7 cellular contexts compared by ENCODE assay signal in genomic region chr12:89697728-89698127, GRCh38. TPM values are rescaled to one million over a fixed set of nuclear protein-coding genes. Genes with fewer than 3 reads are reported as not detected.
DNase-seq lines count a peak whose midpoint lies in the region; ATAC-seq, FAIRE-seq and TF ChIP-seq lines count a peak whose summit lies in the region.
"Not testable (repeated sequence)": the region's sequence is repeated elsewhere in the genome, so short reads cannot be mapped to it uniquely, and the experiment has no call there.

No MANE protein-coding gene starts in this region.

- TF ChIP-seq EP300 in GM12878 (IDR thresholded peaks at IDR 0.05; ENCODE audit: borderline replicate concordance in 1 of 2, control insufficient read depth in 1 of 2, low read depth in 2 of 2, low read length in 2 of 2); HepG2 (IDR thresholded peaks at IDR 0.05; ENCODE audit: low read depth in 2 of 2, low read length in 2 of 2); HepG2 (CRISPR knock-in tag; IDR thresholded peaks at IDR 0.05; ENCODE audit: borderline replicate concordance): not testable (repeated sequence)

- H3K4me1 Mint-ChIP-seq in CD4-positive, alpha-beta memory T cell: peaks cover 68 to 95% (median 85%) of the 10 kb centered on the region in 4 donors
- H3K4me1 Mint-ChIP-seq in T-helper 17 cell: peaks cover 60% of the 10 kb centered on the region
- H3K4me1 Mint-ChIP-seq in dendritic cell treated with granulocyte-macrophage colony-stimulating factor and Interleukin-4, amounts not matched to agents 40 ng/mL and 50 ng/mL, for 4 days (ENCODE audit: low read depth): peaks cover 81% of the 10 kb centered on the region

- H3K27ac ChIP-seq in CD4-positive, alpha-beta memory T cell (ENCODE audit: low read depth, low read length); HEK293 (ENCODE audit: extremely low read depth, low read depth, low read length); GM12878 (ENCODE audit: control insufficient read depth, insufficient read depth); HepG2 (ENCODE audit: extremely low read length, insufficient read depth, low read length); trophoblast cell (ENCODE audit: low read depth, low read length): not testable (repeated sequence)

- H4K91ac ChIP-seq in trophoblast cell (ENCODE audit: low read depth, low read length): not testable (repeated sequence)

- not testable (repeated sequence) for H3K27me3 ChIP-seq in CD4-positive, alpha-beta memory T cell (ENCODE audit: insufficient read depth, low read length); GM12878 (replicated peaks in 1 of 2; ENCODE audit: control insufficient read depth in 2 of 2, insufficient read depth in 2 of 2, low read length in 1 of 2); HepG2 (ENCODE audit: control insufficient read depth in 1 of 2, insufficient read depth in 2 of 2, low read length in 2 of 2); trophoblast cell (ENCODE audit: insufficient read depth, low read length)

- peak overlapping the region in 7 of 8 donors; percentile 5 to 40 (median 24) for H3K4me3 Mint-ChIP-seq in CD4-positive, alpha-beta memory T cell
- peak overlapping the region; percentile 65 for H3K4me3 Mint-ChIP-seq in T-helper 17 cell
- not testable (repeated sequence) for H3K4me3 Mint-ChIP-seq in dendritic cell treated with granulocyte-macrophage colony-stimulating factor and Interleukin-4, amounts not matched to agents 40 ng/mL and 50 ng/mL, for 4 days

- not testable (repeated sequence) for H4K12ac ChIP-seq in trophoblast cell (ENCODE audit: low read depth, low read length)

- peak overlapping the region; percentile 34 for H3K4ac ChIP-seq in trophoblast cell (ENCODE audit: low read depth, low read length)

- RAD21 ChIA-PET in GM12878 (lab: Charles Lee; ENCODE audit: unreplicated experiment): interaction anchor here (0.5 to 5.0 kb wide), 6 partner anchors 10 to 154 kb away, joined by 3 to 41 read pairs (median 4); partner anchors contain the start of gene ATP2B1

- H3K27me3 Mint-ChIP-seq in CD4-positive, alpha-beta memory T cell; T-helper 17 cell; dendritic cell treated with granulocyte-macrophage colony-stimulating factor and Interleukin-4, amounts not matched to agents 40 ng/mL and 50 ng/mL, for 4 days: not testable (repeated sequence)

- not testable (repeated sequence) for H2BK5ac ChIP-seq in trophoblast cell (ENCODE audit: low read depth, low read length, poor library complexity)

- not testable (repeated sequence) for H3K36me3 Mint-ChIP-seq in CD4-positive, alpha-beta memory T cell; T-helper 17 cell (ENCODE audit: low read depth)
- peaks cover 44% of the 10 kb centered on the region for H3K36me3 Mint-ChIP-seq in dendritic cell treated with granulocyte-macrophage colony-stimulating factor and Interleukin-4, amounts not matched to agents 40 ng/mL and 50 ng/mL, for 4 days (ENCODE audit: low read depth)

- CTCF ChIA-PET in CD4-positive, alpha-beta memory T cell (lab: Charles Lee; ENCODE audit: partially characterized antibody): interaction anchor here (0.7 kb wide), 1 partner anchor 184 kb away, joined by 3 read pairs; no protein-coding TSS in a partner anchor
- CTCF ChIA-PET in HEK293 (lab: Yijun Ruan, JAX); HepG2 (lab: Yijun Ruan, JAX; ENCODE audit: low intra/inter-chr PET ratio, low total read pairs): not testable (repeated sequence)
- CTCF ChIA-PET in GM12878 (lab: Yijun Ruan, JAX): interaction anchor here (3.5 kb wide), 1 partner anchor 8 kb away, joined by 18 read pairs; no protein-coding TSS in a partner anchor

- H4K8ac ChIP-seq in trophoblast cell (ENCODE audit: low read depth, low read length): not testable (repeated sequence)

- H3K4me1 ChIP-seq in CD4-positive, alpha-beta memory T cell (ENCODE audit: insufficient read depth, low read length): peaks cover 96% of the 10 kb centered on the region
- peaks cover 31% of the 10 kb centered on the region for H3K4me1 ChIP-seq in HEK293 (ENCODE audit: control insufficient read depth, insufficient read depth, low read length)
- not testable (repeated sequence) for H3K4me1 ChIP-seq in GM12878 (ENCODE audit: control insufficient read depth, insufficient read depth, low read length); trophoblast cell (ENCODE audit: control insufficient read depth in 1 of 2, insufficient read depth in 2 of 2, low read length in 2 of 2)
- peaks cover 46% of the 10 kb centered on the region for H3K4me1 ChIP-seq in HepG2 (ENCODE audit: insufficient read depth, low read length)

- not testable (repeated sequence) for H3K4me2 ChIP-seq in GM12878 (ENCODE audit: control insufficient read depth, insufficient read depth); HepG2 (ENCODE audit: low read depth, low read length); trophoblast cell (ENCODE audit: low read length)

- POLR2A ChIA-PET in CD4-positive, alpha-beta memory T cell (lab: Charles Lee; ENCODE audit: partially characterized antibody): interaction anchor here (3.0 kb wide), 1 partner anchor 11 kb away, joined by 18 read pairs; the partner anchor contains the start of gene ATP2B1
- POLR2A ChIA-PET in HEK293 (lab: Yijun Ruan, JAX); HepG2 (lab: Yijun Ruan, JAX): not testable (repeated sequence)
- POLR2A ChIA-PET in GM12878 (lab: Charles Lee): interaction anchor here (0.7 to 2.3 kb wide), 2 partner anchors 11 to 24 kb away, joined by 5 to 10 read pairs; partner anchors contain the start of gene ATP2B1

- H2AFZ ChIP-seq in GM12878 (ENCODE audit: control insufficient read depth, low read depth, low read length); HepG2 (ENCODE audit: low read length); trophoblast cell (ENCODE audit: insufficient read depth, low read length, poor library complexity): not testable (repeated sequence)

- peaks cover 100% of the 10 kb centered on the region for H3K79me2 ChIP-seq in GM12878 (ENCODE audit: control insufficient read depth, insufficient read depth, low read length)
- H3K79me2 ChIP-seq in HepG2 (ENCODE audit: insufficient read depth, low read length): peaks cover 98% of the 10 kb centered on the region
- H3K79me2 ChIP-seq in trophoblast cell (ENCODE audit: control insufficient read depth, insufficient read depth, low read length, poor library complexity): peaks cover 11% of the 10 kb centered on the region

- intact Hi-C loops in CD4-positive, alpha-beta memory T cell (cut with micrococcal nuclease); GM12878 (cut with micrococcal nuclease; ENCODE audit: unreplicated experiment); dendritic cell treated with granulocyte-macrophage colony-stimulating factor and Interleukin-4, amounts not matched to agents 40 ng/mL and 50 ng/mL, for 4 days (cut with micrococcal nuclease); HepG2 (cut with micrococcal nuclease; ENCODE audit: unreplicated experiment): not testable (repeated sequence)

- in situ Hi-C loops in GM12878 (cut with MboI); HepG2 (cut with HindIII; ENCODE audit: extremely low pct_ligation_motif_present, low pct_unique_long_range_greater_than_20kb): not testable (repeated sequence)

- H2BK120ac ChIP-seq in trophoblast cell (ENCODE audit: insufficient read depth, low read length, poor library complexity): not testable (repeated sequence)

- not testable (repeated sequence) for H3K23ac ChIP-seq in trophoblast cell (ENCODE audit: low read length)

- FAIRE-seq in GM12878 (lab: Jason Lieb, UNC); HepG2 (lab: Jason Lieb, UNC): not testable (repeated sequence)

- H3K27ac Mint-ChIP-seq in CD4-positive, alpha-beta memory T cell: peak overlapping the region in 3 of 7 donors; percentile 52 to 76 (median 69)
- H3K27ac Mint-ChIP-seq in T-helper 17 cell: peak overlapping the region; percentile 89
- H3K27ac Mint-ChIP-seq in dendritic cell treated with granulocyte-macrophage colony-stimulating factor and Interleukin-4, amounts not matched to agents 40 ng/mL and 50 ng/mL, for 4 days: peak overlapping the region; percentile 62

- BruUV-seq in GM12878 (replicated peaks; lab: Mats Ljungman, UMichigan); HepG2 (replicated peaks; lab: Mats Ljungman, UMichigan): not testable (repeated sequence)

- 0 out of 2 replicates have a peak, but pooled peaks have one; percentile 36 for TF ChIP-seq CTCF in HEK293 (tag by site-specific recombination; IDR thresholded peaks at IDR 0.05)
- TF ChIP-seq CTCF in GM12878 (IDR thresholded peaks at IDR 0.05 in 2 of 3, conservative IDR thresholded peaks at IDR 0.05 in 1 of 3; ENCODE audit: control insufficient read depth in 2 of 3, extremely low read depth in 1 of 3, insufficient read depth in 1 of 3, low read depth in 3 of 3, low read length in 3 of 3); HepG2 (CRISPR knock-in tag; IDR thresholded peaks at IDR 0.05): not testable (repeated sequence)

- H3K14ac ChIP-seq in trophoblast cell (ENCODE audit: low read length): not testable (repeated sequence)

- not testable (repeated sequence) for ATAC-seq in T-helper 17 cell, GM12878
- ATAC-seq in HepG2: peak; percentile 31; the same call in 1 of the 3 replicates

- H3K9me3 Mint-ChIP-seq in CD4-positive, alpha-beta memory T cell; dendritic cell treated with granulocyte-macrophage colony-stimulating factor and Interleukin-4, amounts not matched to agents 40 ng/mL and 50 ng/mL, for 4 days: not testable (repeated sequence)

- WGBS in GM12878 (ENCODE audit: insufficient coverage, insufficient replicate concordance, low lambda C conversion rate, missing lambda C conversion rate): 85% methylated on average over 10 of the region's 10 CpGs
- 98% methylated on average over 10 of the region's 10 CpGs for WGBS in HepG2 (ENCODE audit: low lambda C conversion rate)
- no CpG with 5 or more reads among the region's 10 CpGs for WGBS in trophoblast cell (ENCODE audit: extremely low coverage, insufficient coverage, insufficient read length)

- H4K20me1 ChIP-seq in GM12878 (ENCODE audit: control insufficient read depth, insufficient read depth); HepG2 (ENCODE audit: insufficient read depth, low read length): not testable (repeated sequence)

- H2BK12ac ChIP-seq in trophoblast cell (ENCODE audit: low read length): not testable (repeated sequence)

- not testable (repeated sequence) for H3K18ac ChIP-seq in trophoblast cell (ENCODE audit: low read length)

- TF ChIP-seq POLR2A in GM12878 (IDR thresholded peaks at IDR 0.05; ENCODE audit: low read depth, low read length); HepG2 (IDR thresholded peaks at IDR 0.05; ENCODE audit: insufficient read depth in 1 of 2, low read depth in 2 of 2, low read length in 2 of 2): not testable (repeated sequence)

- H3K36me3 ChIP-seq in CD4-positive, alpha-beta memory T cell (ENCODE audit: insufficient read depth, low read length); HEK293 (ENCODE audit: control insufficient read depth in 2 of 2, insufficient read depth in 1 of 2, low read length in 2 of 2); GM12878 (ENCODE audit: control insufficient read depth in 2 of 2, insufficient read depth in 2 of 2, low read length in 1 of 2); HepG2 (replicated peaks in 1 of 2; ENCODE audit: control insufficient read depth in 1 of 2, insufficient read depth in 2 of 2, low read length in 2 of 2); trophoblast cell (ENCODE audit: control insufficient read depth in 1 of 2, insufficient read depth in 2 of 2, low read length in 2 of 2): not testable (repeated sequence)

- SMC1A ChIA-PET in GM12878 (lab: Charles Lee; ENCODE audit: uncharacterized antibody, unreplicated experiment): not testable (repeated sequence)

- H2AK5ac ChIP-seq in trophoblast cell (ENCODE audit: low read length): not testable (repeated sequence)

- not testable (repeated sequence) for H3K9ac ChIP-seq in GM12878 (ENCODE audit: control insufficient read depth, insufficient read depth, low read length); HepG2 (ENCODE audit: insufficient read depth, low read depth, low read length); trophoblast cell (ENCODE audit: low read length)

- DNase-seq in CD4-positive, alpha-beta memory T cell; T-helper 17 cell; GM12878 (ENCODE audit: low read depth, low spot score); HepG2 (ENCODE audit: low spot score): not testable (repeated sequence)
- peak in 1 of 2 donors; percentile 32 for DNase-seq in trophoblast cell

- not testable (repeated sequence) for H3K9me3 ChIP-seq in CD4-positive, alpha-beta memory T cell (ENCODE audit: control insufficient read depth in 1 of 2, low read length in 2 of 2); HEK293 (ENCODE audit: control insufficient read depth, insufficient read depth, low read depth, low read length); T-helper 17 cell (ENCODE audit: control insufficient read depth, low read length, poor library complexity, severe bottlenecking); GM12878 (replicated peaks; ENCODE audit: control insufficient read depth, insufficient read depth, low read length); HepG2 (ENCODE audit: low read length); trophoblast cell (ENCODE audit: insufficient read depth, low read depth, low read length)

- H3K4me3 ChIP-seq in CD4-positive, alpha-beta memory T cell (ENCODE audit: low read length in 2 of 2); HEK293 (ENCODE audit: low read depth, low read length); GM12878; HepG2 (replicated peaks in 1 of 3; ENCODE audit: insufficient read depth in 1 of 3, low read depth in 2 of 3, low read length in 3 of 3); trophoblast cell (ENCODE audit: low read depth, low read length): not testable (repeated sequence)

- not testable (repeated sequence) for TF ChIP-seq RAD21 in GM12878 (IDR thresholded peaks at IDR 0.05; ENCODE audit: insufficient read depth, low read depth, low read length); HepG2 (CRISPR knock-in tag; IDR thresholded peaks at IDR 0.05)

- not testable (repeated sequence) for H3K79me1 ChIP-seq in trophoblast cell (ENCODE audit: low read length)

RNA-seq across cellular contexts. Expression of gene ATP2B1, which starts 10.9 kb away (rescaled TPM):
- total RNA-seq in CD4-positive, alpha-beta memory T cell: 10 to 100 TPM; 84.2 to 86.0 TPM
- polyA plus RNA-seq in CD4-positive, alpha-beta memory T cell: 10 to 100 TPM; 57.3 to 61.0 TPM
- total RNA-seq in T-helper 17 cell (100 to 1,000 TPM; 123 to 158 TPM), GM12878 (2014; rRNA removed) (46.0 and 56.0 TPM in 2 replicates), GM12878 (2014; rRNA removed; fragmentation: Illumina TruSeq; extraction: Trizol) (67.8 TPM in 2 replicates), GM12878 (2021) (51.1 and 54.9 TPM in 2 replicates), HepG2 (2016; rRNA removed; fragmentation: Illumina TruSeq; extraction: Trizol) (46.5 and 60.2 TPM in 2 replicates)
- total RNA-seq in GM12878 (2013; cell fraction: nucleolus; rRNA removed): 216 and 232 TPM in 2 replicates
- polyA plus RNA-seq in GM12878 (2011; ENCODE audit: low read depth): 9.9 TPM
- polyA plus RNA-seq in GM12878 (2011; rRNA removed) (27.1 and 39.4 TPM in 2 replicates), GM12878 (2014; fragmentation: Illumina TruSeq; extraction: Trizol) (51.0 and 74.4 TPM in 2 replicates), GM12878 (2014; fragmentation: Nextera tagmentation; extraction: Ambion mirVana) (10 to 100 TPM; 15.9 to 18.6 TPM), GM12878 (2014; rRNA removed) (22.9 and 29.1 TPM in 2 replicates), GM12878 (2016; fragmentation: Nextera tagmentation; extraction: Ambion mirVana) (10 to 100 TPM; 53.0 to 62.2 TPM), HepG2 (2011; rRNA removed) (12.1 and 12.6 TPM in 2 replicates)
- polyA plus RNA-seq in GM12878 (2011; cell fraction: cytosol; rRNA removed): 11.5 and 16.7 TPM in 2 replicates
- polyA plus RNA-seq in GM12878 (2011; cell fraction: nucleus; rRNA removed): 37.7 and 38.4 TPM in 2 replicates
- 20.4 and 23.0 TPM in 2 replicates for polyA plus RNA-seq in GM12878 (2012)
- 30.6 and 40.5 TPM in 2 replicates for polyA minus RNA-seq in GM12878 (2011; rRNA and poly(A)+ RNA removed)
- polyA minus RNA-seq in GM12878 (2011; cell fraction: cytosol; rRNA and poly(A)+ RNA removed): 14.3 and 17.3 TPM in 2 replicates
- 48.6 and 86.0 TPM in 2 replicates for polyA minus RNA-seq in GM12878 (2011; cell fraction: nucleus; rRNA and poly(A)+ RNA removed)
- 8.5 and 11.5 TPM in 2 replicates for total RNA-seq in HepG2 (2016; cell fraction: cytosol; rRNA removed; fragmentation: Illumina TruSeq; extraction: Trizol; ENCODE audit: low read depth)
- total RNA-seq in HepG2 (2016; cell fraction: insoluble cytoplasmic fraction; rRNA removed; fragmentation: Illumina TruSeq; extraction: Trizol): 52.7 and 57.3 TPM in 2 replicates
- 14.5 and 16.1 TPM in 2 replicates for total RNA-seq in HepG2 (2016; cell fraction: membrane; rRNA removed; fragmentation: Illumina TruSeq; extraction: Trizol)
- total RNA-seq in HepG2 (2016; cell fraction: nucleus; rRNA removed; fragmentation: Illumina TruSeq; extraction: Trizol): 81.0 and 90.0 TPM in 2 replicates
- 3.3 and 7.0 TPM in 2 replicates for polyA plus RNA-seq in HepG2 (2011; cell fraction: cytosol; rRNA removed)
- polyA plus RNA-seq in HepG2 (2011; cell fraction: nucleus; rRNA removed): 11.9 and 12.3 TPM in 2 replicates
- polyA plus RNA-seq in HepG2 (2012): 30.7 and 30.9 TPM in 2 replicates
- 0.71 and 1.0 TPM in 2 replicates for polyA plus RNA-seq in HepG2 (2016; cell fraction: cytosol; fragmentation: Illumina TruSeq; extraction: Trizol; ENCODE audit: low read depth)
- polyA plus RNA-seq in HepG2 (2016; cell fraction: insoluble cytoplasmic fraction; fragmentation: Illumina TruSeq; extraction: Trizol; ENCODE audit: low read depth): 25.8 and 28.7 TPM in 2 replicates
- 3.3 and 4.5 TPM in 2 replicates for polyA plus RNA-seq in HepG2 (2016; cell fraction: membrane; fragmentation: Illumina TruSeq; extraction: Trizol; ENCODE audit: low read depth)
- 61.4 and 62.9 TPM in 2 replicates for polyA plus RNA-seq in HepG2 (2016; cell fraction: nucleus; fragmentation: Illumina TruSeq; extraction: Trizol; ENCODE audit: insufficient read depth, low read depth)
- polyA minus RNA-seq in HepG2 (2011; rRNA and poly(A)+ RNA removed; ENCODE audit: low replicate concordance): 8.3 and 27.4 TPM in 2 replicates
- 22.0 and 22.2 TPM in 2 replicates for polyA minus RNA-seq in HepG2 (2011; cell fraction: cytosol; rRNA and poly(A)+ RNA removed)
- 95.1 and 96.8 TPM in 2 replicates for polyA minus RNA-seq in HepG2 (2011; cell fraction: nucleus; rRNA and poly(A)+ RNA removed)
- 116 and 124 TPM in 2 replicates for polyA plus RNA-seq in trophoblast cell (2013)
